10 cellular contexts compared by ENCODE assay signal in genomic region chr9:69820955-69821788, GRCh38. TPM values are rescaled to one million over a fixed set of nuclear protein-coding genes. Genes with fewer than 3 reads are reported as not detected.
DNase-seq lines count a peak whose midpoint lies in the region; ATAC-seq and TF ChIP-seq lines count a peak whose summit lies in the region.
"Had no signal": no experiment of that assay in that cellular context is flagged by ENCODE, and none has a peak within 500 bp of the region (broad histone marks: within the 10 kb centered on the region; RNA-seq: fewer than 3 reads in every experiment).

No MANE protein-coding gene starts in this region.

- H3K27me3 Mint-ChIP-seq in CD8-positive, alpha-beta memory T cell: peaks cover 9 to 66% of the 10 kb centered on the region in 2 donors
- H3K27me3 Mint-ChIP-seq in endothelial cell (ENCODE audit: unreplicated experiment) (peaks cover 7% of the 10 kb centered on the region), neural crest cell (ENCODE audit: low read depth) (peaks cover 19% of the 10 kb centered on the region)

- no peak for ATAC-seq in left colon

- no peaks in the 10 kb centered on the region for H3F3A ChIP-seq in PC-9 (ENCODE audit: insufficient read depth, low read depth)

- H3K9me2 ChIP-seq in PC-9 (ENCODE audit: insufficient read depth): no peaks in the 10 kb centered on the region

- no peaks in the 10 kb centered on the region for H3K36me3 ChIP-seq in CD8-positive, alpha-beta memory T cell (ENCODE audit: insufficient read depth, low read length)
- H3K36me3 ChIP-seq in PC-9 (ENCODE audit: low read depth): no peaks in the 10 kb centered on the region

- peaks cover 4 to 13% (median 7%) of the 10 kb centered on the region in 3 donors for H3K4me1 Mint-ChIP-seq in CD8-positive, alpha-beta memory T cell
- H3K4me1 Mint-ChIP-seq in endothelial cell (ENCODE audit: unreplicated experiment) (peaks cover 27% of the 10 kb centered on the region), neural crest cell (peaks cover 27% of the 10 kb centered on the region)

- H3K79me2 ChIP-seq in PC-9 (ENCODE audit: low read depth): no peaks in the 10 kb centered on the region

- no peak overlapping the region for H3K27ac Mint-ChIP-seq in CD8-positive, alpha-beta memory T cell
- H3K27ac Mint-ChIP-seq in endothelial cell (ENCODE audit: unreplicated experiment): peak overlapping the region; percentile 40
- no peak overlapping the region for H3K27ac Mint-ChIP-seq in neural crest cell (ENCODE audit: unreplicated experiment)

- POLR2A ChIA-PET in CD8-positive, alpha-beta memory T cell (lab: Charles Lee): no interaction called here
- POLR2A ChIA-PET in PC-9 (lab: Charles Lee; ENCODE audit: unreplicated experiment): no interaction called here

- DNase-seq in CD8-positive, alpha-beta memory T cell: no peak
- DNase-seq in PC-9: no peak
- DNase-seq in endothelial cell (ENCODE audit: low spot score): no peak
- DNase-seq in neural crest cell (ENCODE audit: low read depth, low spot score): no peak
- no peak for DNase-seq in NCI-H524 (lab: John Stamatoyannopoulos, UW)
- no peak for DNase-seq in NCI-H146 (lab: John Stamatoyannopoulos, UW)
- DNase-seq in dorsolateral prefrontal cortex: no peak
- no peak for DNase-seq in left colon

- H3K4me3 Mint-ChIP-seq in CD8-positive, alpha-beta memory T cell: peak overlapping the region in 2 of 7 donors; percentile 57 to 74
- H3K4me3 Mint-ChIP-seq in endothelial cell (ENCODE audit: unreplicated experiment) (peak overlapping the region; percentile 93), neural crest cell (peak overlapping the region; percentile 87)

- no peak overlapping the region for H3K27ac ChIP-seq in CD8-positive, alpha-beta memory T cell (ENCODE audit: low read depth, low read length)
- H3K27ac ChIP-seq in PC-9 (no peak overlapping the region), dorsolateral prefrontal cortex (no peak overlapping the region)
- H3K27ac ChIP-seq: KMS-11 had no signal

- H3K4me2 ChIP-seq in PC-9: peak overlapping the region; percentile 66; the same call in 1 of the 2 replicates
- H3K4me2 ChIP-seq: KMS-11 had no signal

- peaks cover 7% of the 10 kb centered on the region for H3K27me3 ChIP-seq in CD8-positive, alpha-beta memory T cell (ENCODE audit: insufficient read depth, low read length, poor library complexity, severe bottlenecking)
- H3K27me3 ChIP-seq in PC-9 (ENCODE audit: insufficient read depth, low read depth): no peaks in the 10 kb centered on the region
- peaks cover 0 to 40% (median 9%) of the 10 kb centered on the region in 45 donors for H3K27me3 ChIP-seq in dorsolateral prefrontal cortex

- intact Hi-C loops in PC-9 (cut with micrococcal nuclease; ENCODE audit: unreplicated experiment): no loop called here
- intact Hi-C loops in dorsolateral prefrontal cortex (cut with DNase I): no loop called here
- intact Hi-C loops in left colon (cut with DNase I, micrococcal nuclease): no loop called here

- no peaks in the 10 kb centered on the region for H3K4me1 ChIP-seq in CD8-positive, alpha-beta memory T cell (ENCODE audit: insufficient read depth, low read length)
- no peaks in the 10 kb centered on the region for H3K4me1 ChIP-seq in PC-9 (replicated peaks; ENCODE audit: insufficient read depth)

- peaks cover 0 to 1% (median 0%) of the 10 kb centered on the region in 3 donors for H3K36me3 Mint-ChIP-seq in CD8-positive, alpha-beta memory T cell
- no peaks in the 10 kb centered on the region for H3K36me3 Mint-ChIP-seq in endothelial cell (ENCODE audit: low read depth, unreplicated experiment)
- no peaks in the 10 kb centered on the region for H3K36me3 Mint-ChIP-seq in neural crest cell (ENCODE audit: low read depth)

- no TSS peak for BruUV-seq in PC-9 (replicated peaks; lab: Mats Ljungman, UMichigan)

- no peaks in the 10 kb centered on the region for H4K20me1 ChIP-seq in PC-9 (ENCODE audit: insufficient read depth)

- CTCF ChIA-PET in CD8-positive, alpha-beta memory T cell (lab: Charles Lee): no interaction called here
- CTCF ChIA-PET in PC-9 (lab: Charles Lee): no interaction called here

- no peak for TF ChIP-seq CTCF in PC-9 (conservative IDR thresholded peaks at IDR 0.05)
- TF ChIP-seq CTCF in endothelial cell (IDR thresholded peaks at IDR 0.05; ENCODE audit: unreplicated experiment): no peak
- TF ChIP-seq CTCF in neural crest cell (conservative IDR thresholded peaks at IDR 0.05): no peak
- TF ChIP-seq CTCF in dorsolateral prefrontal cortex (IDR thresholded peaks at IDR 0.05 in 54 of 56, conservative IDR thresholded peaks at IDR 0.05 in 2 of 56; ENCODE audit: low read depth in 1 of 56, partially characterized antibody in 56 of 56): no peak

- H2AFZ ChIP-seq in PC-9: no peak overlapping the region

- H3K9me3 Mint-ChIP-seq in CD8-positive, alpha-beta memory T cell: peaks cover 0 to 2% (median 0%) of the 10 kb centered on the region in 5 donors
- no peaks in the 10 kb centered on the region for H3K9me3 Mint-ChIP-seq in endothelial cell (ENCODE audit: unreplicated experiment)
- no peaks in the 10 kb centered on the region for H3K9me3 Mint-ChIP-seq in neural crest cell

- H3K4me3 ChIP-seq in CD8-positive, alpha-beta memory T cell (ENCODE audit: low read length): peak overlapping the region; percentile 36
- H3K4me3 ChIP-seq in PC-9: peak overlapping the region; percentile 19; the same call in 1 of the 2 replicates
- H3K4me3 ChIP-seq in dorsolateral prefrontal cortex: peak overlapping the region in 12 of 59 donors; percentile 2 to 44 (median 32)

- no peaks in the 10 kb centered on the region for H3K9me3 ChIP-seq in CD8-positive, alpha-beta memory T cell (ENCODE audit: low read length)
- no peaks in the 10 kb centered on the region for H3K9me3 ChIP-seq in PC-9 (ENCODE audit: insufficient read depth, low read depth)

RNA-seq across cellular contexts. Expression of gene CFAP95, which starts 0.6 kb away (rescaled TPM):
- 1 to 10 TPM in 1 of 2 experiments, under 1 TPM in 1; 0.88 to 1.9 TPM for total RNA-seq in CD8-positive, alpha-beta memory T cell
- polyA plus RNA-seq in CD8-positive, alpha-beta memory T cell: not detected
- not detected in 2 replicates for total RNA-seq in PC-9 (2021)
- total RNA-seq in endothelial cell (ENCODE audit: unreplicated experiment): 1.1 TPM
- total RNA-seq in neural crest cell: 0.37 and 0.82 TPM in 2 replicates
- 1 to 10 TPM in 2 of 120 experiments, under 1 TPM in 4, not detected in 114; 0.57 to 1.4 (median 0.84) TPM for total RNA-seq in dorsolateral prefrontal cortex
- total RNA-seq in left colon: under 1 TPM in 1 of 2 donors, not detected in 1; 0.40 TPM
- total RNA-seq: sciatic nerve had no signal
